1 cellular context compared by ENCODE assay signal in genomic region chr5:67372887-67373286, GRCh38.
TF ChIP-seq lines count a peak whose summit lies in the region.

No MANE protein-coding gene starts in this region.

TF ChIP-seq in HepG2, 621 proteins besides CTCF, POLR2A, EP300 and RAD21 (continued from another document):
- TF ChIP-seq ZNF639 (CRISPR knock-in tag; conservative IDR thresholded peaks at IDR 0.05): no peak
